27 cellular contexts compared by ENCODE assay signal in the genomic region with DNA sequence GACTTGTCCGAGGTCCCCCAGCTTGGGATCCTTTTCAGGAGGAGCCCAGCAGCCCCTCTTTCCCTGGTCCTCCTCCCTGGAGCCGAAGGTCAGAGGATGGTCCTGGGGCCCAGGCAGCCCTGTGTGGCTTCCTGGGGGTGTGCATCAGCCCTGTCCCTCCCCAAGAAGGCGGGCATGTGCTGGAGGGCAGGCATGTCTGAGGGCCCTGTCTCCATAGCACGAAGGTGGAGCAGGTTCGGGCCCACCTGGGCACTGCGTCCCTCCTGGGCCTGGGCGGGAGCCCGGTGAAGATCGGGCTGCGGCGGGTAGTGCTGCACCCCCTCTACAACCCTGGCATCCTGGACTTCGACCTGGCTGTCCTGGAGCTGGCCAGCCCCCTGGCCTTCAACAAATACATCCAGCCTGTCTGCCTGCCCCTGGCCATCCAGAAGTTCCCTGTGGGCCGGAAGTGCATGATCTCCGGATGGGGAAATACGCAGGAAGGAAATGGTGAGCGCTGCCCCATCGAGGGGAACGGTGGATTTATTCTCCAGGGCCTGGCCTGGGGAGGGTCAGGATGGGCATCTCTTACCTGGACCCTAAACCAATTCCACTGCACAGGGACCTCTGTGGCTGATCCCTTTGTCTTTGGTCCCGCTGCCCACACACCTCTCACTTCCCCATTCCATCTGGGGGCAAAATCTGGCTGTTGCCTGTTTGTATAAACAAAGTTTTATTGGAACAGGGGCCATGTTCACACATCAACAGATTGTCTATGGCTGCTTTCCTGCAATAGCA. TPM values are rescaled to one million over a fixed set of nuclear protein-coding genes. Genes with fewer than 3 reads are reported as not detected.
DNase-seq lines count a peak whose midpoint lies in the region; ATAC-seq, FAIRE-seq and TF ChIP-seq lines count a peak whose summit lies in the region.
"Had no signal": no experiment of that assay in that cellular context is flagged by ENCODE, and none has a peak within 500 bp of the region (broad histone marks: within the 10 kb centered on the region; RNA-seq: fewer than 3 reads in every experiment).

No MANE protein-coding gene starts in this region.

- H3K79me2 ChIP-seq in K562 (ENCODE audit: control insufficient read depth, insufficient read depth, low read length): peaks cover under 1% of the 10 kb centered on the region; the same call in 2 of the 3 replicates
- no peaks in the 10 kb centered on the region for H3K79me2 ChIP-seq in hepatocyte

- H3K79me1 ChIP-seq in mesenchymal stem cell (replicated peaks; ENCODE audit: low read length, poor library complexity, severe bottlenecking): peaks cover 7% of the 10 kb centered on the region

- no TSS peak for BruUV-seq in K562 (replicated peaks; lab: Mats Ljungman, UMichigan)

- TF ChIP-seq POLR2A in K562 (conservative IDR thresholded peaks at IDR 0.05) (no peak), stomach (IDR thresholded peaks at IDR 0.05) (no peak)

- ATAC-seq in K562: no peak; the same call in 2 of the 3 replicates
- ATAC-seq in activated CD8-positive, alpha-beta T cell treated with anti-CD3 and anti-CD28 coated beads, Interleukin-2, amount 10 ng/mL, durations not matched to agents 7 days and 5 days: no peak

- in situ Hi-C loops in K562 (cut with MboI): no loop called here

- H4K20me1 ChIP-seq in BLaER1: no peaks in the 10 kb centered on the region; the same call in 1 of the 2 replicates
- no peaks in the 10 kb centered on the region for H4K20me1 ChIP-seq in K562 (replicated peaks; ENCODE audit: control insufficient read depth, insufficient read depth, low read length)
- H4K20me1 ChIP-seq in hepatocyte (ENCODE audit: insufficient read depth, poor library complexity, severe bottlenecking): no peaks in the 10 kb centered on the region

- POLR2A ChIA-PET in HEK293 (lab: Yijun Ruan, JAX): interaction anchor here (1.1 to 1.5 kb wide), 2 partner anchors 11 to 59 kb away, joined by 3 read pairs; partner anchors contain the start of genes GADD45B and TIMM13
- POLR2A ChIA-PET in K562 (lab: Yijun Ruan, JAX): interaction anchor here (0.6 to 0.9 kb wide), 3 partner anchors 147 to 1659 kb away, joined by 3 read pairs; no protein-coding TSS in a partner anchor
- POLR2A ChIA-PET in activated CD8-positive, alpha-beta T cell treated with anti-CD3 and anti-CD28 coated beads, Interleukin-2, amount 10 ng/mL, durations not matched to agents 7 days and 5 days (lab: Charles Lee): no interaction called here

- no peak overlapping the region for H3K4me3 ChIP-seq in BLaER1
- H3K4me3 ChIP-seq in HEK293 (ENCODE audit: low read depth, low read length): no peak overlapping the region
- no peak overlapping the region for H3K4me3 ChIP-seq in K562
- no peak overlapping the region for H3K4me3 ChIP-seq in mesenchymal stem cell (ENCODE audit: insufficient read depth in 1 of 2, low read depth in 1 of 2, low read length in 2 of 2)
- H3K4me3 ChIP-seq in hepatocyte: no peak overlapping the region
- no peak overlapping the region for H3K4me3 ChIP-seq in stomach
- H3K4me3 ChIP-seq: breast epithelium, GM23338, PC-9, tibial artery had no signal

- no peak overlapping the region for H2BK12ac ChIP-seq in mesenchymal stem cell (ENCODE audit: low read length in 2 of 2)

- H3K4me1 ChIP-seq in BLaER1: peaks cover 70% of the 10 kb centered on the region
- H3K4me1 ChIP-seq in HEK293 (ENCODE audit: control insufficient read depth, insufficient read depth, low read length): no peaks in the 10 kb centered on the region
- peaks cover 0 to 18% of the 10 kb centered on the region in 2 experiments; a peak in 2 of 5 replicates for H3K4me1 ChIP-seq in K562 (replicated peaks in 1 of 2; ENCODE audit: control insufficient read depth in 2 of 2, insufficient read depth in 2 of 2, low read length in 2 of 2)
- H3K4me1 ChIP-seq in mesenchymal stem cell (ENCODE audit: control insufficient read depth, insufficient read depth, low read depth, low read length): no peaks in the 10 kb centered on the region
- H3K4me1 ChIP-seq in hepatocyte (ENCODE audit: insufficient read depth): no peaks in the 10 kb centered on the region
- no peaks in the 10 kb centered on the region for H3K4me1 ChIP-seq in stomach
- H3K4me1 ChIP-seq: breast epithelium, parathyroid adenoma, tibial artery had no signal

- no peaks in the 10 kb centered on the region for H3K9me1 ChIP-seq in K562 (ENCODE audit: control insufficient read depth, insufficient read depth, low read length)

- H3K36me3 Mint-ChIP-seq in activated CD8-positive, alpha-beta T cell treated with anti-CD3 and anti-CD28 coated beads, Interleukin-2, amount 10 ng/mL, durations not matched to agents 7 days and 5 days (ENCODE audit: low read depth): no peaks in the 10 kb centered on the region
- H3K36me3 Mint-ChIP-seq: immature natural killer cell had no signal

- no peak overlapping the region for H3K18ac ChIP-seq in mesenchymal stem cell (ENCODE audit: low read depth in 1 of 2, low read length in 2 of 2)

- no peak overlapping the region for H4K8ac ChIP-seq in mesenchymal stem cell (ENCODE audit: low read length)

- H3K27me3 Mint-ChIP-seq in activated CD8-positive, alpha-beta T cell treated with anti-CD3 and anti-CD28 coated beads, Interleukin-2, amount 10 ng/mL, durations not matched to agents 7 days and 5 days (ENCODE audit: low read depth): no peaks in the 10 kb centered on the region
- H3K27me3 Mint-ChIP-seq: activated B cell treated with CpG ODN at 0.5 μM for 24 hours had no signal

- H3K9me3 ChIP-seq in BLaER1 (peaks cover 6% of the 10 kb centered on the region), HEK293 (ENCODE audit: control insufficient read depth, insufficient read depth, low read depth, low read length) (no peaks in the 10 kb centered on the region), K562 (replicated peaks; ENCODE audit: control insufficient read depth, insufficient read depth, low read depth, low read length) (no peaks in the 10 kb centered on the region), mesenchymal stem cell (ENCODE audit: control insufficient read depth, low read length) (peaks cover 5% of the 10 kb centered on the region), hepatocyte (ENCODE audit: low read depth) (no peaks in the 10 kb centered on the region), stomach (peaks cover 0 to 5% (median 0%) of the 10 kb centered on the region in 4 donors)
- H3K9me3 ChIP-seq: tibial artery had no signal

- H2BK15ac ChIP-seq in mesenchymal stem cell (ENCODE audit: low read depth, poor library complexity, severe bottlenecking): peak overlapping the region; percentile 30

- no peak overlapping the region for H2AFZ ChIP-seq in K562 (ENCODE audit: low read depth, low read length)
- no peak overlapping the region for H2AFZ ChIP-seq in mesenchymal stem cell (ENCODE audit: low read depth, low read length)
- no peak overlapping the region for H2AFZ ChIP-seq in hepatocyte
- H2AFZ ChIP-seq: GM23338, parathyroid adenoma, PC-9 had no signal

- no peak overlapping the region for H3K14ac ChIP-seq in mesenchymal stem cell (ENCODE audit: low read length in 2 of 2)

- intact Hi-C loops in K562 (cut with micrococcal nuclease): no loop called here
- intact Hi-C loops in stomach (cut with DNase I; ENCODE audit: low total_unique reads): no loop called here

- H3K27me3 ChIP-seq in BLaER1 (no peaks in the 10 kb centered on the region), K562 (ENCODE audit: control insufficient read depth in 2 of 2, insufficient read depth in 2 of 2, low read length in 2 of 2) (no peaks in the 10 kb centered on the region), mesenchymal stem cell (ENCODE audit: control insufficient read depth in 1 of 2, insufficient read depth in 1 of 2, low read length in 2 of 2) (peaks cover 0 to 4% of the 10 kb centered on the region in 2 experiments), hepatocyte (no peaks in the 10 kb centered on the region), stomach (no peaks in the 10 kb centered on the region)
- H3K27me3 ChIP-seq: breast epithelium, tibial artery had no signal

- H2BK120ac ChIP-seq in mesenchymal stem cell (ENCODE audit: low read depth, low read length): no peak overlapping the region

- DNase-seq in K562 (ENCODE audit: extremely low read depth in 1 of 4, low spot score in 3 of 4) (no peak), mesenchymal stem cell (no peak), hepatocyte (ENCODE audit: low spot score) (no peak), stomach (no peak), NCI-H2227 treated with DMSO at 0.1 percent for 48 hours (lab: John Stamatoyannopoulos, UW) (no peak)
- DNase-seq in activated CD8-positive, alpha-beta T cell treated with anti-CD3 and anti-CD28 coated beads, Interleukin-2, amount 10 ng/mL, durations not matched to agents 7 days and 5 days: no peak
- DNase-seq: activated B cell treated with CpG ODN at 0.5 μM for 24 hours; activated CD4-positive, alpha-beta T cell treated with anti-CD3 and anti-CD28 coated beads, Interleukin-2, amount 50 U/mL, for 48 hours; activated gamma-delta T cell; CD8-positive, alpha-beta memory T cell; cortex of kidney; DMS79; immature natural killer cell; Kasumi-1; mammary epithelial cell; NCI-H1436 treated with DMSO at 0.1 percent for 48 hours; NCI-H774; PC-9; stimulated activated naive CD4-positive, alpha-beta T cell; T-helper 9 cell; tibial artery had no signal

- no peak overlapping the region for H2AK5ac ChIP-seq in mesenchymal stem cell (ENCODE audit: low read length, severe bottlenecking)

- peaks cover 33% of the 10 kb centered on the region for H3K36me3 ChIP-seq in BLaER1
- H3K36me3 ChIP-seq in HEK293 (ENCODE audit: control insufficient read depth in 2 of 2, insufficient read depth in 1 of 2, low read length in 2 of 2): peaks cover 0 to 11% of the 10 kb centered on the region in 2 experiments; a peak in 1 of 3 replicates
- H3K36me3 ChIP-seq in K562 (ENCODE audit: control insufficient read depth, insufficient read depth, low read length): peaks cover 33% of the 10 kb centered on the region; the same call in 1 of the 3 replicates
- H3K36me3 ChIP-seq in mesenchymal stem cell (ENCODE audit: control insufficient read depth in 1 of 2, insufficient read depth in 2 of 2, low read depth in 1 of 2, low read length in 2 of 2): peaks cover 18 to 21% of the 10 kb centered on the region in 2 experiments
- H3K36me3 ChIP-seq in hepatocyte (replicated peaks; ENCODE audit: insufficient read depth, low read depth): no peaks in the 10 kb centered on the region
- peaks cover 4 to 18% (median 16%) of the 10 kb centered on the region in 4 donors for H3K36me3 ChIP-seq in stomach
- H3K36me3 ChIP-seq: breast epithelium had no signal

- H3K4me3 Mint-ChIP-seq in activated CD8-positive, alpha-beta T cell treated with anti-CD3 and anti-CD28 coated beads, Interleukin-2, amount 10 ng/mL, durations not matched to agents 7 days and 5 days: no peak overlapping the region
- H3K4me3 Mint-ChIP-seq: activated B cell treated with CpG ODN at 0.5 μM for 24 hours; CD8-positive, alpha-beta memory T cell; GM23338; immature natural killer cell had no signal

- WGBS in K562 (ENCODE audit: insufficient coverage, low coverage, missing lambda C conversion rate): 95% methylated on average over 15 of the region's 19 CpGs
- 92% methylated on average over 18 of the region's 19 CpGs for WGBS in mesenchymal stem cell
- 90% methylated on average over 19 of the region's 19 CpGs for WGBS in hepatocyte (ENCODE audit: low lambda C conversion rate, missing lambda C conversion rate)
- 85 to 91% (median 85%) methylated on average over 18 to 19 of the region's 19 CpGs for WGBS in stomach, 5 donors

- H3K9me2 ChIP-seq in hepatocyte (replicated peaks; ENCODE audit: insufficient read depth): no peaks in the 10 kb centered on the region

- TF ChIP-seq RAD21 in K562 (CRISPR knock-in tag; conservative IDR thresholded peaks at IDR 0.05 in 1 of 2, IDR thresholded peaks at IDR 0.05 in 1 of 2): no peak

- H3K4me2 ChIP-seq in BLaER1 (peak overlapping the region; percentile 70), K562 (ENCODE audit: insufficient read depth, low read length) (no peak overlapping the region), mesenchymal stem cell (ENCODE audit: low read length, poor library complexity, severe bottlenecking) (no peak overlapping the region), hepatocyte (no peak overlapping the region)
- H3K4me2 ChIP-seq: GM23338, PC-9 had no signal

- CTCF ChIA-PET in HEK293 (lab: Yijun Ruan, JAX) (no interaction called here), K562 (lab: Yijun Ruan, JAX; ENCODE audit: low intra/inter-chr PET ratio) (no interaction called here)
- CTCF ChIA-PET in activated CD8-positive, alpha-beta T cell treated with anti-CD3 and anti-CD28 coated beads, Interleukin-2, amount 10 ng/mL, durations not matched to agents 7 days and 5 days (lab: Charles Lee): no interaction called here

- TF ChIP-seq CTCF in HEK293 (tag by site-specific recombination; IDR thresholded peaks at IDR 0.05) (no peak), K562 (IDR thresholded peaks at IDR 0.05 in 2 of 3, conservative IDR thresholded peaks at IDR 0.05 in 1 of 3; ENCODE audit: insufficient read depth in 2 of 3, low read depth in 1 of 3, low read length in 3 of 3) (no peak), hepatocyte (IDR thresholded peaks at IDR 0.05; ENCODE audit: poor library complexity) (no peak), stomach (IDR thresholded peaks at IDR 0.05) (no peak)

- H3K27ac Mint-ChIP-seq in activated CD8-positive, alpha-beta T cell treated with anti-CD3 and anti-CD28 coated beads, Interleukin-2, amount 10 ng/mL, durations not matched to agents 7 days and 5 days: no peak overlapping the region
- H3K27ac Mint-ChIP-seq: activated B cell treated with CpG ODN at 0.5 μM for 24 hours, GM23338, immature natural killer cell had no signal

- no peak overlapping the region for H3K23ac ChIP-seq in mesenchymal stem cell (ENCODE audit: low read length in 2 of 2)

- H4K91ac ChIP-seq in mesenchymal stem cell (ENCODE audit: low read length): no peak overlapping the region

- H3K27ac ChIP-seq in BLaER1 (peak overlapping the region; percentile 57; the same call in 1 of the 2 replicates), HEK293 (ENCODE audit: extremely low read depth, low read depth, low read length) (no peak overlapping the region), K562 (ENCODE audit: extremely low read depth, low read depth, low read length) (no peak overlapping the region), mesenchymal stem cell (ENCODE audit: low read length, poor library complexity, severe bottlenecking) (no peak overlapping the region), hepatocyte (no peak overlapping the region), stomach (no peak overlapping the region)
- H3K27ac ChIP-seq: breast epithelium, parathyroid adenoma, PC-9, tibial artery had no signal

- H3K9ac ChIP-seq in BLaER1 (peak overlapping the region; percentile 38; the same call in 1 of the 2 replicates), K562 (ENCODE audit: insufficient read depth in 1 of 2, low read depth in 2 of 2, low read length in 2 of 2) (peak overlapping the region in 1 of 2 experiments; percentile 31; a peak in 1 of 4 replicates), mesenchymal stem cell (ENCODE audit: low read length) (no peak overlapping the region)
- H3K9ac ChIP-seq: parathyroid adenoma had no signal

- no peak for TF ChIP-seq EP300 in K562 (IDR thresholded peaks at IDR 0.05; ENCODE audit: low read length)
- TF ChIP-seq EP300 in stomach (IDR thresholded peaks at IDR 0.05): no peak

- no peaks in the 10 kb centered on the region for H3K9me3 Mint-ChIP-seq in activated CD8-positive, alpha-beta T cell treated with anti-CD3 and anti-CD28 coated beads, Interleukin-2, amount 10 ng/mL, durations not matched to agents 7 days and 5 days (ENCODE audit: insufficient read depth)
- H3K9me3 Mint-ChIP-seq: CD8-positive, alpha-beta memory T cell; immature natural killer cell had no signal

- H3K4me1 Mint-ChIP-seq in activated CD8-positive, alpha-beta T cell treated with anti-CD3 and anti-CD28 coated beads, Interleukin-2, amount 10 ng/mL, durations not matched to agents 7 days and 5 days (ENCODE audit: low read depth): peaks cover 4% of the 10 kb centered on the region
- H3K4me1 Mint-ChIP-seq: activated B cell treated with CpG ODN at 0.5 μM for 24 hours; CD8-positive, alpha-beta memory T cell; GM23338; immature natural killer cell had no signal

- H2BK5ac ChIP-seq in mesenchymal stem cell (ENCODE audit: low read depth, low read length, poor library complexity, severe bottlenecking): no peak overlapping the region

- no peak for FAIRE-seq in K562 (lab: Jason Lieb, UNC)

- H3K4ac ChIP-seq in mesenchymal stem cell (ENCODE audit: low read depth in 1 of 2, low read length in 2 of 2): no peak overlapping the region

RNA-seq across cellular contexts. Expression of gene TIMM13, which starts 10.9 kb away (rescaled TPM):
- 33.4 and 83.5 TPM in 2 replicates for total RNA-seq in K562 (2011; cell fraction: chromatin; rRNA removed; ENCODE audit: low replicate concordance)
- total RNA-seq in K562 (2011; cell fraction: nucleolus; rRNA removed): 50.0 and 67.9 TPM in 2 replicates
- 30.1 and 33.7 TPM in 2 replicates for total RNA-seq in K562 (2011; cell fraction: nucleoplasm; rRNA removed)
- total RNA-seq in K562 (2014; rRNA removed) (112 and 140 TPM in 2 replicates), K562 (2014; rRNA removed; fragmentation: Illumina TruSeq; extraction: Trizol) (13.8 and 18.7 TPM in 2 replicates), K562 (2015; rRNA removed; fragmentation: Illumina TruSeq; extraction: Trizol) (81.1 and 90.4 TPM in 2 replicates), K562 (2021) (215 and 235 TPM in 2 replicates), hepatocyte (38.3 and 47.4 TPM in 2 replicates), stomach (10 to 100 TPM in 4 of 5 donors, not detected in 1; 19.2 to 54.5 (median 27.6) TPM)
- polyA plus RNA-seq in K562 (2011; rRNA removed) (35.0 and 50.3 TPM in 2 replicates), K562 (2014; fragmentation: Illumina TruSeq; extraction: Trizol) (20.3 and 68.0 TPM in 2 replicates), K562 (2014; fragmentation: Nextera tagmentation; extraction: Ambion mirVana) (10 to 100 TPM; 17.6 to 71.8 TPM), K562 (2014; rRNA removed) (105 and 132 TPM in 2 replicates), hepatocyte (188 and 213 TPM in 2 replicates), stomach (100 to 1,000 TPM in 1 of 3 donors, 10 to 100 TPM in 2; 62.6 to 133 (median 97.8) TPM)
- 77.5 and 236 TPM in 2 replicates for polyA plus RNA-seq in K562 (2011; cell fraction: cytosol; rRNA removed)
- polyA plus RNA-seq in K562 (2011; cell fraction: nucleus; rRNA removed): 41.8 and 63.1 TPM in 2 replicates
- polyA plus RNA-seq in K562 (2012): 83.8 and 112 TPM in 2 replicates
- polyA minus RNA-seq in K562 (2011; rRNA and poly(A)+ RNA removed): 4.1 and 9.6 TPM in 2 replicates
- 27.2 and 34.0 TPM in 2 replicates for polyA minus RNA-seq in K562 (2011; cell fraction: cytosol; rRNA and poly(A)+ RNA removed)
- polyA minus RNA-seq in K562 (2011; cell fraction: nucleus; rRNA and poly(A)+ RNA removed): 18.0 and 20.1 TPM in 2 replicates
- polyA plus RNA-seq in mesenchymal stem cell (2013, experiment 1 of 2): 92.8 TPM
- 91.7 TPM for polyA plus RNA-seq in mesenchymal stem cell (2013, experiment 2 of 2)
- 10 to 100 TPM; 75.1 to 80.2 TPM for total RNA-seq in activated CD8-positive, alpha-beta T cell treated with anti-CD3 and anti-CD28 coated beads, Interleukin-2, amount 10 ng/mL, durations not matched to agents 7 days and 5 days

RNA-seq across cellular contexts. Expression of gene LMNB2, which starts 40.2 kb away (rescaled TPM):
- 40.1 and 85.1 TPM in 2 replicates for total RNA-seq in K562 (2011; cell fraction: chromatin; rRNA removed; ENCODE audit: low replicate concordance)
- 40.9 and 42.2 TPM in 2 replicates for total RNA-seq in K562 (2011; cell fraction: nucleolus; rRNA removed)
- 35.7 and 48.3 TPM in 2 replicates for total RNA-seq in K562 (2011; cell fraction: nucleoplasm; rRNA removed)
- total RNA-seq in K562 (2014; rRNA removed): 133 and 141 TPM in 2 replicates
- total RNA-seq in K562 (2014; rRNA removed; fragmentation: Illumina TruSeq; extraction: Trizol): 46.8 and 52.9 TPM in 2 replicates
- total RNA-seq in K562 (2015; rRNA removed; fragmentation: Illumina TruSeq; extraction: Trizol): 105 and 106 TPM in 2 replicates
- 98.3 and 123 TPM in 2 replicates for total RNA-seq in K562 (2021)
- polyA plus RNA-seq in K562 (2011; rRNA removed): 90.3 and 94.7 TPM in 2 replicates
- 191 and 212 TPM in 2 replicates for polyA plus RNA-seq in K562 (2011; cell fraction: cytosol; rRNA removed)
- polyA plus RNA-seq in K562 (2011; cell fraction: nucleus; rRNA removed): 59.1 and 76.5 TPM in 2 replicates
- 58.8 and 94.2 TPM in 2 replicates for polyA plus RNA-seq in K562 (2012)
- polyA plus RNA-seq in K562 (2014; fragmentation: Illumina TruSeq; extraction: Trizol): 117 and 161 TPM in 2 replicates
- under 1 TPM; 0.48 to 0.71 TPM for polyA plus RNA-seq in K562 (2014; fragmentation: Nextera tagmentation; extraction: Ambion mirVana)
- 94.5 and 105 TPM in 2 replicates for polyA plus RNA-seq in K562 (2014; rRNA removed)
- 57.4 and 85.2 TPM in 2 replicates for polyA minus RNA-seq in K562 (2011; rRNA and poly(A)+ RNA removed)
- polyA minus RNA-seq in K562 (2011; cell fraction: cytosol; rRNA and poly(A)+ RNA removed): 48.5 and 69.4 TPM in 2 replicates
- polyA minus RNA-seq in K562 (2011; cell fraction: nucleus; rRNA and poly(A)+ RNA removed): 10.8 and 13.6 TPM in 2 replicates
- 37.7 TPM for polyA plus RNA-seq in mesenchymal stem cell (2013, experiment 1 of 2)
- 35.4 TPM for polyA plus RNA-seq in mesenchymal stem cell (2013, experiment 2 of 2)
- total RNA-seq in hepatocyte: 44.7 and 48.4 TPM in 2 replicates
- 28.9 and 42.0 TPM in 2 replicates for polyA plus RNA-seq in hepatocyte
- total RNA-seq in activated CD8-positive, alpha-beta T cell treated with anti-CD3 and anti-CD28 coated beads, Interleukin-2, amount 10 ng/mL, durations not matched to agents 7 days and 5 days: 100 to 1,000 TPM; 108 to 119 TPM
- 10 to 100 TPM; 19.8 to 76.8 (median 29.0) TPM for total RNA-seq in stomach
- 10 to 100 TPM; 12.2 to 19.7 (median 13.6) TPM for polyA plus RNA-seq in stomach

RNA-seq across cellular contexts. Expression of gene TMPRSS9, which starts 56.4 kb away (rescaled TPM):
- 1.7 TPM in 1 of 2 replicates, not detected in the other for total RNA-seq in K562 (2011; cell fraction: chromatin; rRNA removed; ENCODE audit: low replicate concordance)
- 0.33 and 0.66 TPM in 2 replicates for total RNA-seq in K562 (2011; cell fraction: nucleolus; rRNA removed)
- 0.15 TPM in 1 of 2 replicates, not detected in the other for total RNA-seq in K562 (2011; cell fraction: nucleoplasm; rRNA removed)
- total RNA-seq in K562 (2014; rRNA removed): not detected in 2 replicates
- total RNA-seq in K562 (2014; rRNA removed; fragmentation: Illumina TruSeq; extraction: Trizol): not detected in 2 replicates
- not detected in 2 replicates for total RNA-seq in K562 (2015; rRNA removed; fragmentation: Illumina TruSeq; extraction: Trizol)
- total RNA-seq in K562 (2021): 0.11 TPM in 1 of 2 replicates, not detected in the other
- 0.01 TPM in 1 of 2 replicates, not detected in the other for polyA plus RNA-seq in K562 (2011; rRNA removed)
- polyA plus RNA-seq in K562 (2011; cell fraction: cytosol; rRNA removed): 0.03 TPM in 1 of 2 replicates, not detected in the other
- 0.04 and 0.24 TPM in 2 replicates for polyA plus RNA-seq in K562 (2011; cell fraction: nucleus; rRNA removed)
- 0.34 and 2.1 TPM in 2 replicates for polyA plus RNA-seq in K562 (2012)
- polyA plus RNA-seq in K562 (2014; fragmentation: Illumina TruSeq; extraction: Trizol): not detected in 2 replicates
- not detected for polyA plus RNA-seq in K562 (2014; fragmentation: Nextera tagmentation; extraction: Ambion mirVana)
- 0.03 TPM in 1 of 2 replicates, not detected in the other for polyA plus RNA-seq in K562 (2014; rRNA removed)
- polyA minus RNA-seq in K562 (2011; rRNA and poly(A)+ RNA removed): not detected in 2 replicates
- not detected in 2 replicates for polyA minus RNA-seq in K562 (2011; cell fraction: cytosol; rRNA and poly(A)+ RNA removed)
- 0.11 TPM in 1 of 2 replicates, not detected in the other for polyA minus RNA-seq in K562 (2011; cell fraction: nucleus; rRNA and poly(A)+ RNA removed)
- not detected for polyA plus RNA-seq in mesenchymal stem cell (2013, experiment 1 of 2)
- not detected for polyA plus RNA-seq in mesenchymal stem cell (2013, experiment 2 of 2)
- 0.23 TPM in 1 of 2 replicates, not detected in the other for total RNA-seq in hepatocyte
- polyA plus RNA-seq in hepatocyte: not detected in 2 replicates
- not detected for total RNA-seq in activated CD8-positive, alpha-beta T cell treated with anti-CD3 and anti-CD28 coated beads, Interleukin-2, amount 10 ng/mL, durations not matched to agents 7 days and 5 days
- 1 to 10 TPM in 1 of 5 donors, not detected in 4; 1.1 TPM for total RNA-seq in stomach
- not detected for polyA plus RNA-seq in stomach
- total RNA-seq: activated B cell treated with CpG ODN at 0.5 μM for 24 hours; CD8-positive, alpha-beta memory T cell; mammary epithelial cell; myocyte had no signal
- polyA plus RNA-seq: CD8-positive, alpha-beta memory T cell; immature natural killer cell; mammary epithelial cell had no signal

RNA-seq across cellular contexts. Expression of gene GADD45B, which starts 59.4 kb away (rescaled TPM):
- total RNA-seq in K562 (2011; cell fraction: chromatin; rRNA removed; ENCODE audit: low replicate concordance): 7.1 and 17.3 TPM in 2 replicates
- 18.6 and 27.0 TPM in 2 replicates for total RNA-seq in K562 (2011; cell fraction: nucleolus; rRNA removed)
- total RNA-seq in K562 (2011; cell fraction: nucleoplasm; rRNA removed): 12.8 and 19.0 TPM in 2 replicates
- total RNA-seq in K562 (2014; rRNA removed) (3.9 and 4.1 TPM in 2 replicates), K562 (2014; rRNA removed; fragmentation: Illumina TruSeq; extraction: Trizol) (1.7 and 2.1 TPM in 2 replicates), K562 (2015; rRNA removed; fragmentation: Illumina TruSeq; extraction: Trizol) (1.9 and 2.0 TPM in 2 replicates), K562 (2021) (2.9 and 3.1 TPM in 2 replicates), hepatocyte (126 and 129 TPM in 2 replicates), stomach (100 to 1,000 TPM in 1 of 5 donors, 10 to 100 TPM in 4; 61.6 to 588 (median 91.0) TPM)
- polyA plus RNA-seq in K562 (2011; rRNA removed) (2.7 and 4.7 TPM in 2 replicates), K562 (2014; fragmentation: Illumina TruSeq; extraction: Trizol) (0.79 and 1.0 TPM in 2 replicates), K562 (2014; fragmentation: Nextera tagmentation; extraction: Ambion mirVana) (under 1 TPM; 0.06 to 0.18 TPM), K562 (2014; rRNA removed) (2.5 and 2.7 TPM in 2 replicates), hepatocyte (229 and 299 TPM in 2 replicates), stomach (10 to 100 TPM; 52.9 to 92.1 (median 53.8) TPM)
- 5.2 and 6.5 TPM in 2 replicates for polyA plus RNA-seq in K562 (2011; cell fraction: cytosol; rRNA removed)
- polyA plus RNA-seq in K562 (2011; cell fraction: nucleus; rRNA removed): 8.7 and 19.6 TPM in 2 replicates
- polyA plus RNA-seq in K562 (2012): 2.9 and 8.2 TPM in 2 replicates
- polyA minus RNA-seq in K562 (2011; rRNA and poly(A)+ RNA removed): 3.5 and 5.2 TPM in 2 replicates
- 4.3 and 18.2 TPM in 2 replicates for polyA minus RNA-seq in K562 (2011; cell fraction: cytosol; rRNA and poly(A)+ RNA removed)
- 17.8 and 31.2 TPM in 2 replicates for polyA minus RNA-seq in K562 (2011; cell fraction: nucleus; rRNA and poly(A)+ RNA removed)
- polyA plus RNA-seq in mesenchymal stem cell (2013, experiment 1 of 2): 57.8 TPM
- 51.9 TPM for polyA plus RNA-seq in mesenchymal stem cell (2013, experiment 2 of 2)
- 10 to 100 TPM; 59.2 to 61.4 TPM for total RNA-seq in activated CD8-positive, alpha-beta T cell treated with anti-CD3 and anti-CD28 coated beads, Interleukin-2, amount 10 ng/mL, durations not matched to agents 7 days and 5 days
